9 cellular contexts compared by ENCODE assay signal in the genomic region with DNA sequence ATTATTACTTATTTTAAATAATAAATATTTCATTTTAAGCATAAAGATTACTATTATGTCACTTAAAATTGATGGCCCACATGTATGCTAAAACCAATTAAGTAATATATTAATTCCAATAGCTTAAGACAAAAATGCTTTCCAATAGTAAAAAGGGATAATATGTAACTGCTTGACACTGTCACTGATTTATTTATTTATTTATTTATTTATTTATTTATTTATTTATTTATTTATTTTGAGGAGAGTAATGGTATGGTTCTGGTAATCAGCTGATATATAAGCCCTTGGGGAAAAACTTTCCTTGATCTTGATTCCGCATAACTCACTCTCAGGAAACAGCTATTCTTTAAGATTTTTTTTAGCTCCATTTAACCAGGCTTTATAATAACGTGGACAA.
"Had no signal": no experiment of that assay in that cellular context is flagged by ENCODE, and none has a peak within 500 bp of the region (broad histone marks: within the 10 kb centered on the region; RNA-seq: fewer than 3 reads in every experiment).

No MANE protein-coding gene starts in this region.

- H3K4me1 ChIP-seq: HAP-1 had no signal

- H2AFZ ChIP-seq: GM23248 had no signal

- H3K9me3 ChIP-seq: HAP-1 had no signal

- DNase-seq: GM23248, GOT3, H7, IMR-90, KG1 had no signal

- H3K4me3 ChIP-seq: GM23248, HAP-1, K562 had no signal

- H3K27ac ChIP-seq: GM23248 had no signal

- H3K9ac ChIP-seq: GM23248 had no signal

- ATAC-seq: HCT116, K562 had no signal

- FAIRE-seq: HTR-8/SVneo, K562 had no signal

- H3K36me3 ChIP-seq: HAP-1 had no signal
